ENCODE assay signal across 1 cellular context in genomic region chr3:132034097-132034485, GRCh38.
TF ChIP-seq lines count a peak whose summit lies in the region.

No MANE protein-coding gene starts in this region.

TF ChIP-seq in GM23338, 12 proteins besides CTCF, POLR2A, EP300 and RAD21 (continued from another document):
- TF ChIP-seq ZNF462 (CRISPR knock-in tag; IDR thresholded peaks at IDR 0.05) (no peak), POLR2AphosphoS5 (IDR thresholded peaks at IDR 0.05; ENCODE audit: low read depth) (no peak), NANOG (IDR thresholded peaks at IDR 0.05; ENCODE audit: borderline replicate concordance) (no peak), EZH2 (IDR thresholded peaks at IDR 0.05; ENCODE audit: low read depth, unreplicated experiment) (no peak), STAT1 (IDR thresholded peaks at IDR 0.05; ENCODE audit: unreplicated experiment) (no peak), ZNF114 (CRISPR knock-in tag; IDR thresholded peaks at IDR 0.05) (no peak)
